ENCODE assay signal across 12 cellular contexts in the genomic region with DNA sequence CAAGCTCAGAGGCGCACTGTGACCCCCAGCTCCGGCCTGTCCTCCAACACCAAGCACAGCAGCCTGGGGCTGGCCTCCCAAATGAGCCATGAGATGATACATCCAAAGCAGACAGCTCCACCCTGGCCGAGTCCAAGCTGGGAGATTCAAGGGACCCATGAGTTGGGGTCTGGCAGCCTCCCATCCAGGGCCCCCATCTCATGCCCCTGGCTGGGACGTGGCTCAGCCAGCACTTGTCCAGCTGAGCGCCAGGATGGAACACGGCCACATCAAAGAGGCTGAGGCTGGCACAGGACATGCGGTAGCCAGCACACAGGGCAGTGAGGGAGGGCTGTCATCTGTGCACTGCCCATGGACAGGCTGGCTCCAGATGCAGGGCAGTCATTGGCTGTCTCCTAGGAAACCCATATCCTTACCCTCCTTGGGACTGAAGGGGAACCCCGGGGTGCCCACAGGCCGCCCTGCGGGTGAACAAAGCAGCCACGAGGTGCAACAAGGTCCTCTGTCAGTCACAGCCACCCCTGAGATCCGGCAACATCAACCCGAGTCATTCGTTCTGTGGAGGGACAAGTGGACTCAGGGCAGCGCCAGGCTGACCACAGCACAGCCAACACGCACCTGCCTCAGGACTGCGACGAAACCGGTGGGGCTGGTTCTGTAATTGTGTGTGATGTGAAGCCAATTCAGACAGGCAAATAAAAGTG. TPM values are rescaled to one million over a fixed set of nuclear protein-coding genes. Genes with fewer than 3 reads are reported as not detected.
DNase-seq lines count a peak whose midpoint lies in the region; ATAC-seq and TF ChIP-seq lines count a peak whose summit lies in the region.
"Had no signal": no experiment of that assay in that cellular context is flagged by ENCODE, and none has a peak within 500 bp of the region (broad histone marks: within the 10 kb centered on the region; RNA-seq: fewer than 3 reads in every experiment).

No MANE protein-coding gene starts in this region.

- H4K5ac ChIP-seq in mesendoderm (ENCODE audit: low read length), result no peak overlapping the region

- no peak overlapping the region for H2BK120ac ChIP-seq in mesendoderm (ENCODE audit: low read depth, low read length)

- intact Hi-C loops in MCF 10A (cut with micrococcal nuclease) (no loop called here), natural killer cell (cut with micrococcal nuclease) (no loop called here)

- H3K4me1 ChIP-seq in mesendoderm (ENCODE audit: control insufficient read depth, low read depth, low read length), result no peaks in the 10 kb centered on the region
- H3K4me1 ChIP-seq: parathyroid adenoma had no signal

- no peak overlapping the region for H3K27ac ChIP-seq in mesendoderm (ENCODE audit: low read depth, low read length)
- H3K27ac ChIP-seq: parathyroid adenoma had no signal

- POLR2A ChIA-PET in MCF 10A (lab: Yijun Ruan, JAX), result no interaction called here

- H3K4me3 Mint-ChIP-seq in MCF 10A (ENCODE audit: unreplicated experiment) (no peak overlapping the region), natural killer cell (no peak overlapping the region)

- DNase-seq in T47D (ENCODE audit: low read depth in 1 of 2, low spot score in 1 of 2) (peak; percentile 93 to 97), MCF 10A (ENCODE audit: unreplicated experiment) (no peak), epithelial cell of esophagus (ENCODE audit: low read depth) (peak; percentile 28), natural killer cell (no peak), mesendoderm (no peak), Kasumi-1 (lab: John Stamatoyannopoulos, UW) (no peak)
- DNase-seq in activated CD4-positive, CD25-positive, alpha-beta regulatory T cell treated with anti-CD3 and anti-CD28 coated beads, Interleukin-2, amount 50 U/mL, for 72 hours, result no peak
- DNase-seq: activated CD4-positive, alpha-beta T cell treated with anti-CD3 and anti-CD28 coated beads for 4 hours; cerebellar nuclear complex; MM.1S had no signal

- H3K23ac ChIP-seq in mesendoderm (ENCODE audit: low read length), result no peak overlapping the region

- no peak overlapping the region for H3K9ac ChIP-seq in mesendoderm (ENCODE audit: low read length)
- H3K9ac ChIP-seq: parathyroid adenoma had no signal

- H3K27ac Mint-ChIP-seq in MCF 10A (ENCODE audit: low read depth, unreplicated experiment) (no peak overlapping the region), natural killer cell (no peak overlapping the region)

- H3K27me3 Mint-ChIP-seq in MCF 10A (ENCODE audit: insufficient read depth, unreplicated experiment) (no peaks in the 10 kb centered on the region), natural killer cell (ENCODE audit: low read depth in 2 of 2) (no peaks in the 10 kb centered on the region)

- no peaks in the 10 kb centered on the region for H3K79me2 ChIP-seq in mesendoderm (ENCODE audit: control insufficient read depth, insufficient read depth, low read length)
- H3K79me2 ChIP-seq: parathyroid adenoma had no signal

- H3K4me1 Mint-ChIP-seq in MCF 10A (ENCODE audit: insufficient read depth, unreplicated experiment) (no peaks in the 10 kb centered on the region), natural killer cell (no peaks in the 10 kb centered on the region)

- no peak overlapping the region for H2BK15ac ChIP-seq in mesendoderm (replicated peaks; ENCODE audit: low read depth)

- H3K4ac ChIP-seq in mesendoderm (ENCODE audit: low read depth, low read length), result no peak overlapping the region

- no peak overlapping the region for H3K18ac ChIP-seq in mesendoderm (ENCODE audit: low read length)

- H3K9me3 Mint-ChIP-seq in MCF 10A (ENCODE audit: unreplicated experiment) (peaks cover 6% of the 10 kb centered on the region), natural killer cell (no peaks in the 10 kb centered on the region)

- no peaks in the 10 kb centered on the region for H3K27me3 ChIP-seq in mesendoderm (ENCODE audit: insufficient read depth, low read length, poor library complexity)

- H3K36me3 ChIP-seq in mesendoderm (ENCODE audit: control insufficient read depth, insufficient read depth, low read length), result peaks cover 2% of the 10 kb centered on the region

- H3K36me3 Mint-ChIP-seq in MCF 10A (ENCODE audit: insufficient read depth, unreplicated experiment), result no peaks in the 10 kb centered on the region
- peaks cover 5% of the 10 kb centered on the region for H3K36me3 Mint-ChIP-seq in natural killer cell

- no peak overlapping the region for H3K4me3 ChIP-seq in epithelial cell of esophagus (ENCODE audit: low read length)
- no peak overlapping the region for H3K4me3 ChIP-seq in mesendoderm (ENCODE audit: low read length)

- no peak overlapping the region for H2AK5ac ChIP-seq in mesendoderm (ENCODE audit: low read length)

- no peak overlapping the region for H3K4me2 ChIP-seq in mesendoderm (ENCODE audit: low read length)

- in situ Hi-C loops in T47D (cut with HindIII; ENCODE audit: low pct_unique_long_range_greater_than_20kb, low sequenced_read_pairs), result no loop called here

- no peak overlapping the region for H3K56ac ChIP-seq in mesendoderm (ENCODE audit: low read length)

- H3K79me1 ChIP-seq in mesendoderm (ENCODE audit: low read length), result no peaks in the 10 kb centered on the region

- H2BK5ac ChIP-seq in mesendoderm (ENCODE audit: low read length), result no peak overlapping the region

- CTCF ChIA-PET in MCF 10A (lab: Yijun Ruan, JAX), result interaction anchor here (0.7 kb wide), 1 partner anchor 10 kb away, joined by 3 read pairs; no protein-coding TSS in a partner anchor

- no CpG with 5 or more reads among the region's 19 CpGs for WGBS in mesendoderm (ENCODE audit: extremely low coverage, insufficient coverage, low lambda C conversion rate)

- BruUV-seq in MCF 10A (replicated peaks; lab: Mats Ljungman, UMichigan), result no TSS peak

- TF ChIP-seq CTCF in MCF 10A (IDR thresholded peaks at IDR 0.05; ENCODE audit: unreplicated experiment) (no peak), epithelial cell of esophagus (IDR thresholded peaks at IDR 0.05; ENCODE audit: insufficient read depth, low read depth, low read length, missing control alignments) (no peak), natural killer cell (IDR thresholded peaks at IDR 0.05) (no peak)

- ATAC-seq in natural killer cell (peak in 2 of 3 donors; percentile 52 to 71), HG03196 (IDR thresholded peaks at IDR 0.05; ENCODE audit: unreplicated experiment) (no peak)

- H4K8ac ChIP-seq in mesendoderm (ENCODE audit: low read depth, low read length), result no peak overlapping the region

RNA-seq across cellular contexts. Expression of gene SLC19A1, which starts 29.1 kb away (rescaled TPM):
- 16.0 and 25.4 TPM in 2 replicates for total RNA-seq in MCF 10A (2022)
- 1 to 10 TPM; 2.5 to 9.0 (median 4.9) TPM for total RNA-seq in natural killer cell
- polyA plus RNA-seq in mesendoderm (2013, experiment 1 of 2), result 26.2 TPM
- 27.0 TPM for polyA plus RNA-seq in mesendoderm (2013, experiment 2 of 2)

Comparison
In these comparisons a context has a peak if more than half of its experiments do, and no peak if none do; other contexts are left out.
1. DNase-seq: peak in T47D (2 of 2) and epithelial cell of esophagus (single experiment); none in MCF 10A (single experiment), natural killer cell (single experiment), mesendoderm (single experiment), activated CD4-positive, CD25-positive, alpha-beta regulatory T cell treated with anti-CD3 and anti-CD28 coated beads, Interleukin-2, amount 50 U/mL, for 72 hours (single experiment) and Kasumi-1 (0 of 2).